ENCODE assay signal across 1 cellular context in the genomic region with DNA sequence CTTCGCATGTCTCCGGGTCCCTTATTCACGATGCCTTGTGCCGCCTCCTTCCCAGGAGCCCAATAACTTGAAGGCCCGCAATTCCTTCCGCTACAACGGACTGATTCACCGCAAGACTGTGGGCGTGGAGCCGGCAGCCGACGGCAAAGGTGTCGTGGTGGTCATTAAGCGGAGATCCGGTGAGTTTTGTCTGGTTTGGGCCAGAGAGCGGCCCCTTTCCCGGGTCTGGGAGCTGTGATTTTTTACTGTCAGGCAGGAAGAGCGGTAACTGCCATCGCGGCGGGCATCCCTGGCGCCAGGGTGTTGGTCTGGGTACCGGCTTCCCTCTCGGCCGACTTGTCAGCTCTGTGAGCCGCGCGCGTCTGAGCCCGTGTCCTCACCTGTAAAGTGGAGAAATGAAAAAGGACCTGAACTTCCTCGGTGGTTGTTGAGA.
TF ChIP-seq lines count a peak whose summit lies in the region.

No MANE protein-coding gene starts in this region.

TF ChIP-seq in GM23338, 12 proteins besides CTCF, POLR2A, EP300 and RAD21 (continued from another document):
- TF ChIP-seq ZNF462 (CRISPR knock-in tag; IDR thresholded peaks at IDR 0.05) (no peak), ZNF331 (CRISPR knock-in tag; IDR thresholded peaks at IDR 0.05; ENCODE audit: low read depth) (no peak)
